In genomic region chr6:75107913-75108312, GRCh38 we compare ENCODE assay signal across 19 cellular contexts.
A peak's percentile ranks its signal among the peaks of the same experiment; 100 is the strongest.
DNase-seq lines count a peak whose midpoint lies in the region; ATAC-seq and TF ChIP-seq lines count a peak whose summit lies in the region.
"Had no signal": no experiment of that assay in that cellular context is flagged by ENCODE, and none has a peak within 500 bp of the region (broad histone marks: within the 10 kb centered on the region; RNA-seq: fewer than 3 reads in every experiment).

No MANE protein-coding gene starts in this region.

- no peak overlapping the region for H3K4me3 ChIP-seq in gastroesophageal sphincter
- H3K4me3 ChIP-seq in subcutaneous abdominal adipose tissue (ENCODE audit: low read depth in 1 of 5, low read length in 5 of 5), result no peak overlapping the region
- H3K4me3 ChIP-seq: BLaER1, GM12878, GM23248 had no signal

- no peak overlapping the region for H3K9ac ChIP-seq in subcutaneous abdominal adipose tissue (ENCODE audit: low read length in 5 of 5)
- H3K9ac ChIP-seq: BLaER1, GM23248 had no signal

- no peak for DNase-seq in chondrocyte (ENCODE audit: low spot score)
- no peak for DNase-seq in ureter (ENCODE audit: low spot score)
- no peak for DNase-seq in foreskin melanocyte
- no peak for DNase-seq in C1 segment of cervical spinal cord (lab: John Stamatoyannopoulos, UW)
- DNase-seq: CD4-positive, alpha-beta T cell; CD8-positive, alpha-beta memory T cell; DMS 273 treated with DMSO at 0.1 percent for 48 hours; DMS79; EL; GDM1; GM23248; H7; HCEC 1CT had no signal

- H3K27ac ChIP-seq in gastroesophageal sphincter (peak overlapping the region; percentile 58 to 75 (median 71)), subcutaneous abdominal adipose tissue (ENCODE audit: low read depth, low read length) (peak overlapping the region; percentile 73)
- H3K27ac ChIP-seq: BLaER1, GM23248 had no signal

- ATAC-seq in gastroesophageal sphincter, result no peak
- ATAC-seq: GM12878 had no signal

- peak overlapping the region; percentile 76 for H3K27ac Mint-ChIP-seq in chondrocyte (ENCODE audit: unreplicated experiment)
- H3K27ac Mint-ChIP-seq: B cell; CD14-positive monocyte; CD4-positive, alpha-beta T cell; CD8-positive, alpha-beta memory T cell had no signal

- peaks cover 0 to 66% (median 4%) of the 10 kb centered on the region in 3 donors for H3K4me1 ChIP-seq in gastroesophageal sphincter
- peaks cover 0 to 26% (median 8%) of the 10 kb centered on the region in 5 donors for H3K4me1 ChIP-seq in subcutaneous abdominal adipose tissue (ENCODE audit: control insufficient read depth in 5 of 5, insufficient read depth in 5 of 5, low read length in 5 of 5)
- H3K4me1 ChIP-seq: BLaER1 had no signal

- no peaks in the 10 kb centered on the region for H3K27me3 Mint-ChIP-seq in chondrocyte (ENCODE audit: low read depth)
- H3K27me3 Mint-ChIP-seq: B cell had no signal

- H3K4me1 Mint-ChIP-seq in chondrocyte (ENCODE audit: low read depth), result peaks cover 79% of the 10 kb centered on the region
- H3K4me1 Mint-ChIP-seq: B cell; CD14-positive monocyte; CD8-positive, alpha-beta memory T cell had no signal

- H3K27me3 ChIP-seq in gastroesophageal sphincter, result no peaks in the 10 kb centered on the region
- H3K27me3 ChIP-seq in subcutaneous abdominal adipose tissue (ENCODE audit: control insufficient read depth in 5 of 5, insufficient read depth in 4 of 5, low read length in 5 of 5), result no peaks in the 10 kb centered on the region
- H3K27me3 ChIP-seq: BLaER1 had no signal

- TF ChIP-seq CTCF in chondrocyte (IDR thresholded peaks at IDR 0.05), result no peak
- no peak for TF ChIP-seq CTCF in gastroesophageal sphincter (IDR thresholded peaks at IDR 0.05)

- peaks cover 69% of the 10 kb centered on the region for H3K36me3 Mint-ChIP-seq in chondrocyte (ENCODE audit: low read depth)
- H3K36me3 Mint-ChIP-seq: CD14-positive monocyte; CD8-positive, alpha-beta memory T cell had no signal

- H3K9me3 Mint-ChIP-seq in chondrocyte (ENCODE audit: low read depth), result no peaks in the 10 kb centered on the region
- H3K9me3 Mint-ChIP-seq: CD14-positive monocyte; CD4-positive, alpha-beta T cell had no signal

- H3K9me3 ChIP-seq in gastroesophageal sphincter (no peaks in the 10 kb centered on the region), subcutaneous abdominal adipose tissue (ENCODE audit: control insufficient read depth in 5 of 5, low read length in 5 of 5) (no peaks in the 10 kb centered on the region)
- H3K9me3 ChIP-seq: BLaER1 had no signal

- H3K4me3 Mint-ChIP-seq in chondrocyte (ENCODE audit: unreplicated experiment), result no peak overlapping the region
- H3K4me3 Mint-ChIP-seq: B cell; CD14-positive monocyte; CD4-positive, alpha-beta T cell; CD8-positive, alpha-beta memory T cell had no signal

- TF ChIP-seq EP300 in gastroesophageal sphincter (IDR thresholded peaks at IDR 0.05), result no peak

- no peak for TF ChIP-seq POLR2A in gastroesophageal sphincter (IDR thresholded peaks at IDR 0.05)

- H3K36me3 ChIP-seq in gastroesophageal sphincter (peaks cover 0 to 19% of the 10 kb centered on the region in 2 donors), subcutaneous abdominal adipose tissue (ENCODE audit: control insufficient read depth in 5 of 5, insufficient read depth in 5 of 5, low read length in 5 of 5) (peaks cover 4 to 35% (median 12%) of the 10 kb centered on the region in 5 donors)
- H3K36me3 ChIP-seq: BLaER1 had no signal
